In the genomic region with DNA sequence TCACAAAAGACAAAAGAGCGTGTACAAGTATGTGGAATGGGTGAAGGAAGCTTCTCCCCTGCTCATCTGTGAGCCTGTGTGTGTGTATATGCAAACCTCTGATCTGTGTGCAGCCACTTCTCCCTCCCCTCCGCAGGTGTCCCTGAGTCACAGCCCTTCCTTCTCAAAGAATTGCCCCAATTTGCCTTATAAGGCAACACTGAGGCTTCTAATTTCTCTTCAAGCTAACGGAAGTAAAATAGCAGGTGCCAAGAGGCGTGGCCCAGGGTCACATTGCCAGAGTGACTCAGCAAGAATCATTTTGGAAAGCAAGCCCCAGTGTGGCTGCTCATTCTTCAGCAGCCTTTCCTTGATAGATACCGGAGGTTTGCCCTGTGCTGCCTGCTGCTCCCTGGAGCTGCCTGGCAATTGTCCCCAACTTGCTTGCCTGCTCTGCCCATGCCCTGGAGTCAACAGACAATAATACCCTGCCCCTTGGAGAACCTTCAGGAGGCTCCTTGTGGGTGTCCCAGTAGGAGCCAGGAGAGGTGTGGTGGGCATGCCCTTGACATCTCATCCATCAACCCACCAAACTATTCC, we compare ENCODE assay signal across 8 cellular contexts. TPM values are rescaled to one million over a fixed set of nuclear protein-coding genes. Genes with fewer than 3 reads are reported as not detected.
A peak's percentile ranks its signal among the peaks of the same experiment; 100 is the strongest.
DNase-seq lines count a peak whose midpoint lies in the region; ATAC-seq and TF ChIP-seq lines count a peak whose summit lies in the region.

No MANE protein-coding gene starts in this region.

- DNase-seq in A673 (ENCODE audit: low spot score) (peak; percentile 93), NCI-H2227 (lab: John Stamatoyannopoulos, UW; ENCODE audit: unreplicated experiment) (peak; percentile 55), naive B cell (peak; percentile 78), stromal cell of bone marrow (ENCODE audit: low read depth) (peak; percentile 55)
- peak; percentile 63 to 74 for DNase-seq in activated CD4-positive, alpha-beta T cell treated with anti-CD3 and anti-CD28 coated beads for 24 hours (ENCODE audit: low read depth in 2 of 2)
- DNase-seq in effector CD4-positive, alpha-beta T cell, result peak; percentile 81

- H3K9me3 ChIP-seq in A673 (ENCODE audit: low read depth, low read length, poor library complexity, severe bottlenecking), result no peaks in the 10 kb centered on the region

- peak overlapping the region in 2 of 8 donors; percentile 21 to 23 for H3K4me3 Mint-ChIP-seq in naive B cell

- H3K4me1 ChIP-seq in A673 (ENCODE audit: insufficient read depth, low read length, poor library complexity, severe bottlenecking), result peaks cover 19% of the 10 kb centered on the region

- POLR2A ChIA-PET in A673 (lab: Charles Lee; ENCODE audit: low non-redundant PET), result interaction anchor here (0.6 kb wide), 1 partner anchor 409 kb away, joined by 3 read pairs; no protein-coding TSS in a partner anchor

- peak overlapping the region; percentile 29 to 87 (median 68) for H3K27ac Mint-ChIP-seq in naive B cell

- H3K27me3 Mint-ChIP-seq in naive B cell, result no peaks in the 10 kb centered on the region

- no peaks in the 10 kb centered on the region for H3K36me3 Mint-ChIP-seq in naive B cell

- no peaks in the 10 kb centered on the region for H3K27me3 ChIP-seq in A673 (replicated peaks; ENCODE audit: insufficient read depth, low read depth, low read length, poor library complexity)

- no peak for TF ChIP-seq CTCF in A673 (conservative IDR thresholded peaks at IDR 0.05; ENCODE audit: low read depth, low read length)

- H3K4me1 Mint-ChIP-seq in naive B cell, result peaks cover 21 to 45% (median 28%) of the 10 kb centered on the region in 3 donors

- no peak overlapping the region for H3K4me3 ChIP-seq in A673 (ENCODE audit: low read depth, low read length, poor library complexity, severe bottlenecking)

- no peaks in the 10 kb centered on the region for H3K36me3 ChIP-seq in A673 (ENCODE audit: insufficient read depth, low read length, poor library complexity, severe bottlenecking)

- H3K27ac ChIP-seq in A673 (ENCODE audit: low read depth, low read length, poor library complexity, severe bottlenecking), result peak overlapping the region; percentile 80

- intact Hi-C loops in A673 (cut with micrococcal nuclease; ENCODE audit: unreplicated experiment), result loop anchor here (2.0 to 5.0 kb wide), 2 partner anchors 158 to 446 kb away; no protein-coding TSS in a partner anchor

- H3K9me3 Mint-ChIP-seq in naive B cell, result no peaks in the 10 kb centered on the region

- CTCF ChIA-PET in A673 (lab: Charles Lee), result interaction anchor here (1.2 to 1.4 kb wide), 2 partner anchors 17 to 421 kb away, joined by 3 to 7 read pairs; no protein-coding TSS in a partner anchor

- no TSS peak for BruUV-seq in A673 (replicated peaks; lab: Mats Ljungman, UMichigan)

- ATAC-seq in GM18907 (IDR thresholded peaks at IDR 0.05; ENCODE audit: unreplicated experiment) (peak; percentile 96), HG03095 (IDR thresholded peaks at IDR 0.05; ENCODE audit: unreplicated experiment) (peak; percentile 92), naive B cell (ENCODE audit: low read depth in 2 of 2) (peak; percentile 96 to 98)

RNA-seq across cellular contexts. Expression of a gene that starts 37.3 kb away (rescaled TPM):
- total RNA-seq in A673 (2021), result not detected in 2 replicates
- polyA plus RNA-seq in naive B cell (ENCODE audit: low read depth in 6 of 6), result not detected

RNA-seq across cellular contexts. Expression of a gene that starts 44.2 kb away (rescaled TPM):
- total RNA-seq in A673 (2021), result not detected in 2 replicates
- polyA plus RNA-seq in naive B cell (ENCODE audit: low read depth in 6 of 6), result not detected
